16 cellular contexts compared by ENCODE assay signal in the genomic region with DNA sequence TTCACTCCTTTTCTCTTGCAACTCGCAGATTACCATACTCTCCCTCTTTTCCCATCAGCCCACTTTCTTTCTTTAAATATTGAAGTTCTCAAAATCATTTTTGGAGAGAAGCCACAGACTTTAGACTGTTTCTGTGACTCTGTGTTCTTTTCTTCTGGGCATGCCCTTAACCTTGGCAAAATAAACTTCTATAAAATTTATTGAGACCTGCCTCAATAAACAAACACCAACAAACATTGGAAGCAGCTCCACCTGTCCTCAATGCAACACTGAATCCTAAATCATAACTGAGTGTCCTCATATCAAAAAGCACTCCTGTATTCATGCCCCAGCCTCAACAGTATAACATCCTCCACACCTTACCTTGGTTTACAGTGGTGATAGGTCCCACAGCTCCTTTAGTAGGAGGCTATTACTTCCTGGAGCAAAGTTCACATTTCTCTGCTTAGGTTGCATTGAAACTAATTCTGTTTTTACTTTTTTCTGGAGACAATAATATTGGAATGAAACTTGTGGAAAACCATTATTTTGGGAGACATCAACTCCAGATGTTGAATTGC.
A peak's percentile ranks its signal among the peaks of the same experiment; 100 is the strongest.
DNase-seq lines count a peak whose midpoint lies in the region; ATAC-seq, FAIRE-seq and TF ChIP-seq lines count a peak whose summit lies in the region.
"Had no signal": no experiment of that assay in that cellular context is flagged by ENCODE, and none has a peak within 500 bp of the region (broad histone marks: within the 10 kb centered on the region; RNA-seq: fewer than 3 reads in every experiment).

No MANE protein-coding gene starts in this region.

- H3K9me3 ChIP-seq in colonic mucosa (no peaks in the 10 kb centered on the region), small intestine (ENCODE audit: control insufficient read depth, low read depth) (no peaks in the 10 kb centered on the region)
- H3K9me3 ChIP-seq: HAP-1 had no signal

- peak overlapping the region; percentile 100 for H3K27ac ChIP-seq in 22Rv1
- H3K27ac ChIP-seq in colonic mucosa = peak overlapping the region; percentile 48
- H3K27ac ChIP-seq in small intestine (ENCODE audit: low read depth in 1 of 2, low read length in 1 of 2) = no peak overlapping the region
- H3K27ac ChIP-seq: BLaER1 had no signal

- intact Hi-C loops in colonic mucosa (cut with DNase I) = no loop called here

- H3K9ac ChIP-seq in colonic mucosa (ENCODE audit: low read depth in 2 of 2, low read length in 2 of 2) = no peak overlapping the region
- H3K9ac ChIP-seq: BLaER1 had no signal

- DNase-seq in HT-29 (ENCODE audit: low spot score) (peak; percentile 21), colonic mucosa (peak; percentile 25), small intestine (peak; percentile 72), RPMI8226 (no peak), NCI-H1417 treated with DMSO at 0.1 percent for 48 hours (lab: John Stamatoyannopoulos, UW) (no peak)
- DNase-seq: 8988T; Caco-2; CD8-positive, alpha-beta memory T cell; GOT3 had no signal

- H3K4me1 ChIP-seq in colonic mucosa (no peaks in the 10 kb centered on the region), small intestine (ENCODE audit: control insufficient read depth in 2 of 2, insufficient read depth in 1 of 2, low read depth in 1 of 2, low read length in 1 of 2) (no peaks in the 10 kb centered on the region)
- H3K4me1 ChIP-seq: BLaER1, Caco-2, HAP-1 had no signal

- no peak for TF ChIP-seq CTCF in 22Rv1 (IDR thresholded peaks at IDR 0.05)
- no peak for TF ChIP-seq CTCF in colonic mucosa (IDR thresholded peaks at IDR 0.05)

- H3K36me3 ChIP-seq in colonic mucosa = no peaks in the 10 kb centered on the region
- no peaks in the 10 kb centered on the region for H3K36me3 ChIP-seq in small intestine (ENCODE audit: control insufficient read depth in 2 of 2, insufficient read depth in 2 of 2, low read length in 2 of 2)
- H3K36me3 ChIP-seq: BLaER1, HAP-1 had no signal

- H3K27me3 ChIP-seq in colonic mucosa (no peaks in the 10 kb centered on the region), small intestine (ENCODE audit: control insufficient read depth in 2 of 2, insufficient read depth in 2 of 2, low read length in 2 of 2) (no peaks in the 10 kb centered on the region)
- H3K27me3 ChIP-seq: BLaER1 had no signal

- no peak for ATAC-seq in SK-N-SH treated with all-trans-retinoic acid at 6 μM for 48 hours

- H3K4me3 ChIP-seq in colonic mucosa (no peak overlapping the region), small intestine (ENCODE audit: low read depth in 1 of 2, low read length in 2 of 2) (no peak overlapping the region)
- H3K4me3 ChIP-seq: BLaER1, HAP-1 had no signal

- 65 to 78% (median 75%) methylated on average over 1 of the region's 1 CpG for WGBS in small intestine, 3 donors

- FAIRE-seq in small intestine (lab: Jason Lieb, UNC) = no peak
- FAIRE-seq: D721Med, G401.6, GM12891 had no signal

TF ChIP-seq in SK-N-SH treated with all-trans-retinoic acid at 6 μM for 48 hours, 23 proteins besides CTCF, POLR2A, EP300 and RAD21:
- TF ChIP-seq TCF4 (CRISPR knock-in tag; IDR thresholded peaks at IDR 0.05; ENCODE audit: borderline replicate concordance) = no peak
- no peak for TF ChIP-seq ARNTL (CRISPR knock-in tag; IDR thresholded peaks at IDR 0.05; ENCODE audit: borderline replicate concordance, low read depth)
- TF ChIP-seq ZFP30 (CRISPR knock-in tag; IDR thresholded peaks at IDR 0.05) = no peak
- no peak for TF ChIP-seq BACH2 (CRISPR knock-in tag; IDR thresholded peaks at IDR 0.05; ENCODE audit: borderline replicate concordance)
- TF ChIP-seq, protein P1, sequence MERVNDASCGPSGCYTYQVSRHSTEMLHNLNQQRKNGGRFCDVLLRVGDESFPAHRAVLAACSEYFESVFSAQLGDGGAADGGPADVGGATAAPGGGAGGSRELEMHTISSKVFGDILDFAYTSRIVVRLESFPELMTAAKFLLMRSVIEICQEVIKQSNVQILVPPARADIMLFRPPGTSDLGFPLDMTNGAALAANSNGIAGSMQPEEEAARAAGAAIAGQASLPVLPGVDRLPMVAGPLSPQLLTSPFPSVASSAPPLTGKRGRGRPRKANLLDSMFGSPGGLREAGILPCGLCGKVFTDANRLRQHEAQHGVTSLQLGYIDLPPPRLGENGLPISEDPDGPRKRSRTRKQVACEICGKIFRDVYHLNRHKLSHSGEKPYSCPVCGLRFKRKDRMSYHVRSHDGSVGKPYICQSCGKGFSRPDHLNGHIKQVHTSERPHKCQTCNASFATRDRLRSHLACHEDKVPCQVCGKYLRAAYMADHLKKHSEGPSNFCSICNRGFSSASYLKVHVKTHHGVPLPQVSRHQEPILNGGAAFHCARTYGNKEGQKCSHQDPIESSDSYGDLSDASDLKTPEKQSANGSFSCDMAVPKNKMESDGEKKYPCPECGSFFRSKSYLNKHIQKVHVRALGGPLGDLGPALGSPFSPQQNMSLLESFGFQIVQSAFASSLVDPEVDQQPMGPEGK (CRISPR knock-in tag; IDR thresholded peaks at IDR 0.05; ENCODE audit: borderline replicate concordance) = no peak
- TF ChIP-seq, protein P2, sequence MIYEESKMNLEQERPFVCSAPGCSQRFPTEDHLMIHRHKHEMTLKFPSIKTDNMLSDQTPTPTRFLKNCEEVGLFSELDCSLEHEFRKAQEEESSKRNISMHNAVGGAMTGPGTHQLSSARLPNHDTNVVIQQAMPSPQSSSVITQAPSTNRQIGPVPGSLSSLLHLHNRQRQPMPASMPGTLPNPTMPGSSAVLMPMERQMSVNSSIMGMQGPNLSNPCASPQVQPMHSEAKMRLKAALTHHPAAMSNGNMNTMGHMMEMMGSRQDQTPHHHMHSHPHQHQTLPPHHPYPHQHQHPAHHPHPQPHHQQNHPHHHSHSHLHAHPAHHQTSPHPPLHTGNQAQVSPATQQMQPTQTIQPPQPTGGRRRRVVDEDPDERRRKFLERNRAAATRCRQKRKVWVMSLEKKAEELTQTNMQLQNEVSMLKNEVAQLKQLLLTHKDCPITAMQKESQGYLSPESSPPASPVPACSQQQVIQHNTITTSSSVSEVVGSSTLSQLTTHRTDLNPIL (CRISPR knock-in tag; IDR thresholded peaks at IDR 0.05; ENCODE audit: low read depth) = no peak
- no peak for TF ChIP-seq OSR1 (CRISPR knock-in tag; IDR thresholded peaks at IDR 0.05)
- TF ChIP-seq RARB (CRISPR knock-in tag; IDR thresholded peaks at IDR 0.05) = no peak
- TF ChIP-seq ZC3H10 (CRISPR knock-in tag; IDR thresholded peaks at IDR 0.05) = no peak
- no peak for TF ChIP-seq PPARA (CRISPR knock-in tag; IDR thresholded peaks at IDR 0.05; ENCODE audit: borderline replicate concordance)
- TF ChIP-seq ZNF565 (CRISPR knock-in tag; conservative IDR thresholded peaks at IDR 0.05; ENCODE audit: low read depth) = no peak
- TF ChIP-seq GLIS3 (CRISPR knock-in tag; IDR thresholded peaks at IDR 0.05) = no peak
- no peak for TF ChIP-seq ZNF8 (CRISPR knock-in tag; IDR thresholded peaks at IDR 0.05)
- TF ChIP-seq ZNF70 (CRISPR knock-in tag; IDR thresholded peaks at IDR 0.05) = no peak

Comparison
In these comparisons a context has a peak if more than half of its experiments do, and no peak if none do; other contexts are left out.
1. H3K27ac ChIP-seq: peak in 22Rv1 (single experiment) and colonic mucosa (single experiment); none in small intestine (0 of 2).
2. DNase-seq: peak in HT-29 (single experiment), colonic mucosa (single experiment) and small intestine (single experiment); none in RPMI8226 (single experiment) and NCI-H1417 treated with DMSO at 0.1 percent for 48 hours (single experiment).